ENCODE assay signal across 26 cellular contexts in the genomic region with DNA sequence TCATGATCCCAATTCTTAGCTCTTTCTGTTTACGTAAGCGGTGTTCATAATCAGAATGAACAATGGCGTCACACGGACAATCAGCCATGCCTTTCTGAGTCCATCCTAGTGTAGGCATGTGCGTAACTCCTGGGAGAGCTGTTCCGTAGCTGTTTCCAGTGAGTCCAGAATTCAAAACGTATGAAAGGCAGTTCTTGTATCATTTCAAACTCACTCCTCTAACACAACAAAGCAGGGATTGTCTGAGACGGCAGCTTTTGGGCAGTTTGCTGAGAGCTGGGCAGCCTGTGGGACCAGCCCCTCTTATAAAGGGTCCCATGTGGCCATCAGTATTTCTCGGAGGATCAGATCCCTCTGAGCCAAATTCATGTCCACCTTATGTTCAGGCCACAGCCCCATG. TPM values are rescaled to one million over a fixed set of nuclear protein-coding genes. Genes with fewer than 3 reads are reported as not detected.
DNase-seq lines count a peak whose midpoint lies in the region; ATAC-seq, FAIRE-seq and TF ChIP-seq lines count a peak whose summit lies in the region.
"Had no signal": no experiment of that assay in that cellular context is flagged by ENCODE, and none has a peak within 500 bp of the region (broad histone marks: within the 10 kb centered on the region; RNA-seq: fewer than 3 reads in every experiment).

No MANE protein-coding gene starts in this region.

- ATAC-seq in IMR-90 (ENCODE audit: low read depth) (no peak), GM21737 (IDR thresholded peaks at IDR 0.05; ENCODE audit: unreplicated experiment) (no peak)
- ATAC-seq: activated naive CD4-positive, alpha-beta T cell treated with anti-CD3 and anti-CD28 coated beads, Interleukin-2, amount 50 U/mL, for 72 hours; foreskin keratinocyte; stimulated activated memory B cell treated with anti-CD40 and anti-IgM and Interleukin-4, amounts not matched to agents 10 μg/mL and 1 μg/mL and 100 μg/mL, for 72 hours had no signal

- H3K27ac ChIP-seq in IMR-90 (ENCODE audit: insufficient read depth, low read length) (no peak overlapping the region), caudate nucleus (ENCODE audit: low read depth, low read length) (peak overlapping the region; percentile 88)
- H3K27ac ChIP-seq: foreskin keratinocyte had no signal

- POLR2A ChIA-PET in IMR-90 (lab: Charles Lee; ENCODE audit: unreplicated experiment): interaction anchor here (0.6 kb wide), 1 partner anchor 9 kb away, joined by 3 read pairs; no protein-coding TSS in a partner anchor
- POLR2A ChIA-PET in activated CD4-positive, alpha-beta T cell treated with anti-CD3 and anti-CD28 coated beads, Interleukin-2, amount 10 ng/mL, durations not matched to agents 7 days and 5 days (lab: Charles Lee): no interaction called here

- dilution Hi-C loops in IMR-90 (cut with HindIII; ENCODE audit: low sequenced_read_pairs, unreplicated experiment): no loop called here

- H4K5ac ChIP-seq in IMR-90 (ENCODE audit: low read depth, low read length): no peak overlapping the region

- TF ChIP-seq POLR2A in IMR-90 (IDR thresholded peaks at IDR 0.05; ENCODE audit: low read depth, low read length) (no peak), GM12891 (IDR thresholded peaks at IDR 0.05; ENCODE audit: low read depth, low read length) (no peak)

- no peak overlapping the region for H4K8ac ChIP-seq in IMR-90 (ENCODE audit: low read depth in 2 of 2, low read length in 2 of 2)

- peak overlapping the region; percentile 50 for H2AK9ac ChIP-seq in IMR-90 (replicated peaks; ENCODE audit: low read depth, low read length, poor library complexity)

- H3K36me3 Mint-ChIP-seq in activated CD4-positive, alpha-beta T cell treated with anti-CD3 and anti-CD28 coated beads, Interleukin-2, amount 10 ng/mL, durations not matched to agents 7 days and 5 days (ENCODE audit: low read depth): no peaks in the 10 kb centered on the region
- H3K36me3 Mint-ChIP-seq: activated naive CD4-positive, alpha-beta T cell treated with anti-CD3 and anti-CD28 coated beads, Interleukin-2, amount 50 U/mL, for 72 hours; IgD-negative memory B cell had no signal

- H3K14ac ChIP-seq in IMR-90 (replicated peaks; ENCODE audit: low read depth, low read length): no peak overlapping the region

- CTCF ChIA-PET in IMR-90 (lab: Yijun Ruan, JAX): no interaction called here
- CTCF ChIA-PET in activated CD4-positive, alpha-beta T cell treated with anti-CD3 and anti-CD28 coated beads, Interleukin-2, amount 10 ng/mL, durations not matched to agents 7 days and 5 days (lab: Charles Lee): interaction anchor here (1.1 to 2.5 kb wide), 3 partner anchors 9 to 102 kb away, joined by 3 to 13 read pairs (median 4); no protein-coding TSS in a partner anchor

- in situ Hi-C loops in IMR-90 (cut with MboI; ENCODE audit: low sequenced_read_pairs): no loop called here

- intact Hi-C loops in IMR-90 (cut with micrococcal nuclease): loop anchor here (2.0 to 5.0 kb wide), 2 partner anchors 21 to 44 kb away; a partner anchor contains a TSS

- TF ChIP-seq CTCF in IMR-90 (conservative IDR thresholded peaks at IDR 0.05; ENCODE audit: low read depth, low read length): no peak
- TF ChIP-seq CTCF in retinal pigment epithelial cell (conservative IDR thresholded peaks at IDR 0.05; ENCODE audit: low read depth, low read length): no peak

- no peaks in the 10 kb centered on the region for H4K20me1 ChIP-seq in IMR-90 (ENCODE audit: insufficient read depth, low read length)
- H4K20me1 ChIP-seq: BLaER1 treated with 17β-estradiol and CSF1 and Interleukin-3, amounts not matched to agents 10 nM and 100 nM had no signal

- BruUV-seq in IMR-90 (replicated peaks; lab: Mats Ljungman, UMichigan): no TSS peak

- H3K4ac ChIP-seq in IMR-90 (ENCODE audit: low read depth, low read length): no peak overlapping the region

- no peak overlapping the region for H2AFZ ChIP-seq in IMR-90 (replicated peaks; ENCODE audit: low read length, poor library complexity)

- no peak overlapping the region for H3K4me3 Mint-ChIP-seq in activated CD4-positive, alpha-beta T cell treated with anti-CD3 and anti-CD28 coated beads, Interleukin-2, amount 10 ng/mL, durations not matched to agents 7 days and 5 days
- H3K4me3 Mint-ChIP-seq: activated T-helper 17 cell treated with anti-CD3 and anti-CD28 coated beads, Interleukin-2, amount 50 U/mL, for 72 hours; central memory CD8-positive, alpha-beta T cell; IgD-negative memory B cell; stimulated activated memory B cell treated with anti-CD40 and anti-IgM and Interleukin-4, amounts not matched to agents 10 μg/mL and 1 μg/mL and 100 μg/mL, for 72 hours had no signal

- no peak overlapping the region for H3K4me2 ChIP-seq in IMR-90 (ENCODE audit: low read depth, low read length)

- no peaks in the 10 kb centered on the region for H3K79me1 ChIP-seq in IMR-90 (ENCODE audit: low read depth in 1 of 2, low read length in 2 of 2)

- H2AK5ac ChIP-seq in IMR-90 (ENCODE audit: low read depth, low read length): no peak overlapping the region

- no peak overlapping the region for H3K9ac ChIP-seq in IMR-90 (ENCODE audit: low read depth, low read length)

- H3K27ac Mint-ChIP-seq in activated CD4-positive, alpha-beta T cell treated with anti-CD3 and anti-CD28 coated beads, Interleukin-2, amount 10 ng/mL, durations not matched to agents 7 days and 5 days: no peak overlapping the region
- H3K27ac Mint-ChIP-seq: activated T-helper 17 cell treated with anti-CD3 and anti-CD28 coated beads, Interleukin-2, amount 50 U/mL, for 72 hours; stimulated activated memory B cell treated with anti-CD40 and anti-IgM and Interleukin-4, amounts not matched to agents 10 μg/mL and 1 μg/mL and 100 μg/mL, for 72 hours had no signal

- no peaks in the 10 kb centered on the region for H3K27me3 ChIP-seq in IMR-90 (ENCODE audit: control insufficient read depth, insufficient read depth, low read length)
- H3K27me3 ChIP-seq: BLaER1 treated with 17β-estradiol and CSF1 and Interleukin-3, amounts not matched to agents 10 nM and 100 nM; foreskin keratinocyte had no signal

- WGBS in IMR-90 (ENCODE audit: extremely low coverage in 2 of 2, insufficient read length in 1 of 2), 2 experiments: 97% methylated on average over 5 of the region's 9 CpGs; no CpG with 5 or more reads in 1 of the 2 experiments

- H2BK5ac ChIP-seq in IMR-90 (ENCODE audit: low read depth, low read length, poor library complexity, severe bottlenecking): no peak overlapping the region

- H3K4me1 ChIP-seq in IMR-90 (ENCODE audit: control insufficient read depth, insufficient read depth, low read length): no peaks in the 10 kb centered on the region

- no peak overlapping the region for H3K4me3 ChIP-seq in IMR-90 (ENCODE audit: insufficient read depth, low read depth, low read length)
- no peak overlapping the region for H3K4me3 ChIP-seq in retinal pigment epithelial cell (ENCODE audit: low read length)
- H3K4me3 ChIP-seq: BLaER1 treated with 17β-estradiol and CSF1 and Interleukin-3, amounts not matched to agents 10 nM and 100 nM; lung had no signal

- H2BK120ac ChIP-seq in IMR-90 (ENCODE audit: low read depth, low read length): no peak overlapping the region

- no peak overlapping the region for H3K18ac ChIP-seq in IMR-90 (ENCODE audit: low read depth, low read length)

- H2BK15ac ChIP-seq in IMR-90 (ENCODE audit: low read depth, low read length): no peak overlapping the region

- DNase-seq in IMR-90: no peak
- DNase-seq in caudate nucleus (lab: John Stamatoyannopoulos, UW): peak in 39 of 61 donors; percentile 1 to 53 (median 16)
- peak; percentile 86 for DNase-seq in medulla oblongata (ENCODE audit: extremely low spot score)
- DNase-seq in retinal pigment epithelial cell (ENCODE audit: low read depth): peak; percentile 34
- no peak for DNase-seq in SW 1271 (lab: John Stamatoyannopoulos, UW)
- no peak for DNase-seq in activated CD4-positive, alpha-beta T cell treated with anti-CD3 and anti-CD28 coated beads, Interleukin-2, amount 10 ng/mL, durations not matched to agents 7 days and 5 days
- no peak for DNase-seq in GM12891 (ENCODE audit: insufficient read length, low spot score)
- DNase-seq: ACHN; activated CD4-positive, alpha-beta T cell treated with anti-CD3 and anti-CD28 coated beads, Interleukin-2, amount 50 U/mL, for 48 hours; activated CD4-positive, CD25-positive, alpha-beta regulatory T cell; activated CD8-positive, alpha-beta memory T cell treated with anti-CD3 and anti-CD28 coated beads, Interleukin-2, amount 50 U/mL, for 48 hours; foreskin keratinocyte; NCI-H1092; NCI-H187 treated with DMSO at 0.1 percent for 48 hours; NCI-H526 treated with DMSO at 0.1 percent for 48 hours; stimulated activated CD4-positive, alpha-beta T cell treated with anti-CD3 and anti-CD28 coated beads, Interleukin-4, amount 100 ng/mL, for 1 hour had no signal

- H3K27me3 Mint-ChIP-seq in activated CD4-positive, alpha-beta T cell treated with anti-CD3 and anti-CD28 coated beads, Interleukin-2, amount 10 ng/mL, durations not matched to agents 7 days and 5 days: no peaks in the 10 kb centered on the region
- H3K27me3 Mint-ChIP-seq: activated T-helper 17 cell treated with anti-CD3 and anti-CD28 coated beads, Interleukin-2, amount 50 U/mL, for 72 hours; central memory CD8-positive, alpha-beta T cell; IgD-negative memory B cell; stimulated activated memory B cell treated with anti-CD40 and anti-IgM and Interleukin-4, amounts not matched to agents 10 μg/mL and 1 μg/mL and 100 μg/mL, for 72 hours had no signal

- H3K9me3 Mint-ChIP-seq in activated CD4-positive, alpha-beta T cell treated with anti-CD3 and anti-CD28 coated beads, Interleukin-2, amount 10 ng/mL, durations not matched to agents 7 days and 5 days: no peaks in the 10 kb centered on the region
- H3K9me3 Mint-ChIP-seq: activated naive CD4-positive, alpha-beta T cell treated with anti-CD3 and anti-CD28 coated beads, Interleukin-2, amount 50 U/mL, for 72 hours; activated T-helper 17 cell treated with anti-CD3 and anti-CD28 coated beads, Interleukin-2, amount 50 U/mL, for 72 hours; central memory CD8-positive, alpha-beta T cell; IgD-negative memory B cell; stimulated activated memory B cell treated with anti-CD40 and anti-IgM and Interleukin-4, amounts not matched to agents 10 μg/mL and 1 μg/mL and 100 μg/mL, for 72 hours had no signal

- no peaks in the 10 kb centered on the region; the same call in 1 of the 2 replicates for H3K9me1 ChIP-seq in IMR-90 (ENCODE audit: insufficient read depth, low read length)

- no peak for FAIRE-seq in GM12891 (lab: Jason Lieb, UNC)
- FAIRE-seq: astrocyte, keratinocyte had no signal

- no peak overlapping the region for H2BK20ac ChIP-seq in IMR-90 (ENCODE audit: low read depth, low read length)

- H4K91ac ChIP-seq in IMR-90 (ENCODE audit: insufficient read depth, low read depth, low read length): no peak overlapping the region

- no peak for TF ChIP-seq RAD21 in IMR-90 (IDR thresholded peaks at IDR 0.05; ENCODE audit: low read length)

- no peak overlapping the region for H3K56ac ChIP-seq in IMR-90 (ENCODE audit: extremely low read depth, insufficient read depth, low read length)

- no peaks in the 10 kb centered on the region for H3K4me1 Mint-ChIP-seq in activated CD4-positive, alpha-beta T cell treated with anti-CD3 and anti-CD28 coated beads, Interleukin-2, amount 10 ng/mL, durations not matched to agents 7 days and 5 days
- H3K4me1 Mint-ChIP-seq: activated T-helper 17 cell treated with anti-CD3 and anti-CD28 coated beads, Interleukin-2, amount 50 U/mL, for 72 hours; central memory CD8-positive, alpha-beta T cell; IgD-negative memory B cell; stimulated activated memory B cell treated with anti-CD40 and anti-IgM and Interleukin-4, amounts not matched to agents 10 μg/mL and 1 μg/mL and 100 μg/mL, for 72 hours had no signal

- H3K9me3 ChIP-seq in IMR-90 (ENCODE audit: control insufficient read depth, insufficient read depth, low read length): no peaks in the 10 kb centered on the region
- H3K9me3 ChIP-seq: BLaER1 treated with 17β-estradiol and CSF1 and Interleukin-3, amounts not matched to agents 10 nM and 100 nM had no signal

- no peak overlapping the region for H3K23ac ChIP-seq in IMR-90 (ENCODE audit: low read depth, low read length)

- H3K36me3 ChIP-seq in IMR-90 (ENCODE audit: control insufficient read depth, insufficient read depth, low read length): peaks cover 6% of the 10 kb centered on the region; the same call in 1 of the 2 replicates

RNA-seq across cellular contexts. Expression of a gene that starts 43.4 kb away (rescaled TPM):
- 48.4 and 55.8 TPM in 2 replicates for total RNA-seq in IMR-90 (2012; rRNA removed)
- 30.0 and 31.8 TPM in 2 replicates for polyA plus RNA-seq in IMR-90 (2012; rRNA removed)
- 18.3 and 22.0 TPM in 2 replicates for polyA plus RNA-seq in IMR-90 (2012; cell fraction: cytosol; rRNA removed)
- polyA plus RNA-seq in IMR-90 (2012; cell fraction: nucleus; rRNA removed; ENCODE audit: low replicate concordance): 8.3 and 15.5 TPM in 2 replicates
- 10 to 100 TPM in 1 of 2 experiments, 1 to 10 TPM in 1; 9.6 to 11.2 TPM for total RNA-seq in activated CD4-positive, alpha-beta T cell treated with anti-CD3 and anti-CD28 coated beads, Interleukin-2, amount 10 ng/mL, durations not matched to agents 7 days and 5 days
- polyA plus RNA-seq in GM12891 (2012; ENCODE audit: low read depth, missing spikeins): 11.8 TPM

RNA-seq across cellular contexts. Expression of a gene that starts 43.5 kb away (rescaled TPM):
- 42.8 and 53.0 TPM in 2 replicates for total RNA-seq in IMR-90 (2012; rRNA removed)
- polyA plus RNA-seq in IMR-90 (2012; rRNA removed): 30.4 and 33.7 TPM in 2 replicates
- polyA plus RNA-seq in IMR-90 (2012; cell fraction: cytosol; rRNA removed): 9.8 and 10.9 TPM in 2 replicates
- 5.9 and 24.1 TPM in 2 replicates for polyA plus RNA-seq in IMR-90 (2012; cell fraction: nucleus; rRNA removed; ENCODE audit: low replicate concordance)
- total RNA-seq in activated CD4-positive, alpha-beta T cell treated with anti-CD3 and anti-CD28 coated beads, Interleukin-2, amount 10 ng/mL, durations not matched to agents 7 days and 5 days: 10 to 100 TPM; 35.4 to 38.6 TPM
- 24.7 TPM for polyA plus RNA-seq in GM12891 (2012; ENCODE audit: low read depth, missing spikeins)

RNA-seq across cellular contexts. Expression of a gene that starts 43.7 kb away (rescaled TPM):
- 265 and 311 TPM in 2 replicates for total RNA-seq in IMR-90 (2012; rRNA removed)
- polyA plus RNA-seq in IMR-90 (2012; rRNA removed): 133 and 135 TPM in 2 replicates
- 29.8 and 49.8 TPM in 2 replicates for polyA plus RNA-seq in IMR-90 (2012; cell fraction: cytosol; rRNA removed)
- 22.8 and 122 TPM in 2 replicates for polyA plus RNA-seq in IMR-90 (2012; cell fraction: nucleus; rRNA removed; ENCODE audit: low replicate concordance)
- total RNA-seq in activated CD4-positive, alpha-beta T cell treated with anti-CD3 and anti-CD28 coated beads, Interleukin-2, amount 10 ng/mL, durations not matched to agents 7 days and 5 days: 100 to 1,000 TPM; 116 to 123 TPM
- polyA plus RNA-seq in GM12891 (2012; ENCODE audit: low read depth, missing spikeins): 193 TPM

RNA-seq across cellular contexts. Expression of a gene that starts 56.2 kb away (rescaled TPM):
- total RNA-seq in IMR-90 (2012; rRNA removed): 93.0 and 97.3 TPM in 2 replicates
- 80.7 and 86.2 TPM in 2 replicates for polyA plus RNA-seq in IMR-90 (2012; rRNA removed)
- 80.4 and 106 TPM in 2 replicates for polyA plus RNA-seq in IMR-90 (2012; cell fraction: cytosol; rRNA removed)
- 103 and 170 TPM in 2 replicates for polyA plus RNA-seq in IMR-90 (2012; cell fraction: nucleus; rRNA removed; ENCODE audit: low replicate concordance)
- total RNA-seq in activated CD4-positive, alpha-beta T cell treated with anti-CD3 and anti-CD28 coated beads, Interleukin-2, amount 10 ng/mL, durations not matched to agents 7 days and 5 days: 100 to 1,000 TPM; 128 to 133 TPM
- polyA plus RNA-seq in GM12891 (2012; ENCODE audit: low read depth, missing spikeins): 67.3 TPM

RNA-seq across cellular contexts. Expression of a gene that starts 56.2 kb away (rescaled TPM):
- total RNA-seq in IMR-90 (2012; rRNA removed): 15.2 and 21.1 TPM in 2 replicates
- 8.9 and 9.9 TPM in 2 replicates for polyA plus RNA-seq in IMR-90 (2012; rRNA removed)
- polyA plus RNA-seq in IMR-90 (2012; cell fraction: cytosol; rRNA removed): 4.4 and 6.9 TPM in 2 replicates
- 0.82 and 3.6 TPM in 2 replicates for polyA plus RNA-seq in IMR-90 (2012; cell fraction: nucleus; rRNA removed; ENCODE audit: low replicate concordance)
- total RNA-seq in activated CD4-positive, alpha-beta T cell treated with anti-CD3 and anti-CD28 coated beads, Interleukin-2, amount 10 ng/mL, durations not matched to agents 7 days and 5 days: 10 to 100 TPM; 11.8 to 14.9 TPM
- polyA plus RNA-seq in GM12891 (2012; ENCODE audit: low read depth, missing spikeins): 18.3 TPM

Comparison
In these comparisons a context has a peak if more than half of its experiments do, and no peak if none do; other contexts are left out.
1. DNase-seq: peak in caudate nucleus (39 of 61), medulla oblongata (single experiment) and retinal pigment epithelial cell (single experiment); none in IMR-90 (single experiment), SW 1271 (0 of 2), activated CD4-positive, alpha-beta T cell treated with anti-CD3 and anti-CD28 coated beads, Interleukin-2, amount 10 ng/mL, durations not matched to agents 7 days and 5 days (single experiment) and GM12891 (single experiment).